ENCODE assay signal across 16 cellular contexts in genomic region chr16:19757762-19758595, GRCh38. TPM values are rescaled to one million over a fixed set of nuclear protein-coding genes. Genes with fewer than 3 reads are reported as not detected.
A peak's percentile ranks its signal among the peaks of the same experiment; 100 is the strongest.
DNase-seq lines count a peak whose midpoint lies in the region; ATAC-seq and TF ChIP-seq lines count a peak whose summit lies in the region.
"Had no signal": no experiment of that assay in that cellular context is flagged by ENCODE, and none has a peak within 500 bp of the region (broad histone marks: within the 10 kb centered on the region; RNA-seq: fewer than 3 reads in every experiment).

No MANE protein-coding gene starts in this region.

- H3K9me2 ChIP-seq in hepatocyte (replicated peaks; ENCODE audit: insufficient read depth), result no peaks in the 10 kb centered on the region
- H3K9me2 ChIP-seq in PC-9 (ENCODE audit: insufficient read depth), result no peaks in the 10 kb centered on the region

- CTCF ChIA-PET in PC-9 (lab: Charles Lee), result no interaction called here

- no peaks in the 10 kb centered on the region for H4K20me1 ChIP-seq in hepatocyte (ENCODE audit: insufficient read depth, poor library complexity, severe bottlenecking)
- no peaks in the 10 kb centered on the region for H4K20me1 ChIP-seq in PC-9 (ENCODE audit: insufficient read depth)

- no peak for TF ChIP-seq CTCF in hepatocyte (IDR thresholded peaks at IDR 0.05; ENCODE audit: poor library complexity)
- TF ChIP-seq CTCF in PC-9 (conservative IDR thresholded peaks at IDR 0.05), result no peak

- no peak overlapping the region for H2AFZ ChIP-seq in hepatocyte
- H2AFZ ChIP-seq in PC-9, result no peak overlapping the region

- H3K4me1 Mint-ChIP-seq in stimulated activated naive CD8-positive, alpha-beta T cell treated with anti-CD3 and anti-CD28 coated beads, Interleukin-15, amount 100 ng/mL, for 72 hours, result no peaks in the 10 kb centered on the region
- H3K4me1 Mint-ChIP-seq: activated CD4-positive, alpha-beta T cell treated with anti-CD3 and anti-CD28 coated beads for 36 hours; memory B cell had no signal

- no TSS peak for BruUV-seq in PC-9 (replicated peaks; lab: Mats Ljungman, UMichigan)

- DNase-seq in NCI-H748 (lab: John Stamatoyannopoulos, UW; ENCODE audit: unreplicated experiment), result peak; percentile 53
- no peak for DNase-seq in NCI-H748 treated with DMSO at 0.1 percent for 48 hours (lab: John Stamatoyannopoulos, UW)
- peak; percentile 33 for DNase-seq in astrocyte of the hippocampus (ENCODE audit: low read depth, low spot score)
- DNase-seq in hepatocyte (ENCODE audit: low spot score), result no peak
- peak; percentile 94 for DNase-seq in superior temporal gyrus (ENCODE audit: extremely low spot score)
- DNase-seq in stimulated activated naive CD8-positive, alpha-beta T cell treated with anti-CD3 and anti-CD28 coated beads, Interleukin-15, amount 100 ng/mL, for 72 hours, result no peak
- no peak for DNase-seq in PC-9
- DNase-seq: activated CD4-positive, alpha-beta T cell treated with anti-CD3 and anti-CD28 coated beads for 36 hours; DMS53; glutamatergic neuron; NCI-H345 had no signal

- H3F3A ChIP-seq in PC-9 (ENCODE audit: insufficient read depth, low read depth), result peaks cover 31% of the 10 kb centered on the region

- H3K27ac Mint-ChIP-seq in stimulated activated naive CD8-positive, alpha-beta T cell treated with anti-CD3 and anti-CD28 coated beads, Interleukin-15, amount 100 ng/mL, for 72 hours, result no peak overlapping the region
- H3K27ac Mint-ChIP-seq: activated CD4-positive, alpha-beta T cell treated with anti-CD3 and anti-CD28 coated beads for 36 hours; memory B cell had no signal

- peak overlapping the region; percentile 63 for H3K27ac ChIP-seq in hepatocyte
- no peak overlapping the region for H3K27ac ChIP-seq in PC-9
- H3K27ac ChIP-seq: thoracic aorta had no signal

- H3K4me1 ChIP-seq in hepatocyte (ENCODE audit: insufficient read depth) (peaks cover 24% of the 10 kb centered on the region), PC-9 (replicated peaks; ENCODE audit: insufficient read depth) (peaks cover 34% of the 10 kb centered on the region)

- H3K4me3 ChIP-seq in hepatocyte, result no peak overlapping the region
- no peak overlapping the region for H3K4me3 ChIP-seq in PC-9
- H3K4me3 ChIP-seq: GM12878, HAP-1, thoracic aorta had no signal

- H3K27me3 ChIP-seq in hepatocyte (no peaks in the 10 kb centered on the region), PC-9 (ENCODE audit: insufficient read depth, low read depth) (no peaks in the 10 kb centered on the region)

- no peaks in the 10 kb centered on the region for H3K9me3 Mint-ChIP-seq in stimulated activated naive CD8-positive, alpha-beta T cell treated with anti-CD3 and anti-CD28 coated beads, Interleukin-15, amount 100 ng/mL, for 72 hours
- H3K9me3 Mint-ChIP-seq: memory B cell had no signal

- POLR2A ChIA-PET in PC-9 (lab: Charles Lee; ENCODE audit: unreplicated experiment), result no interaction called here

- no peaks in the 10 kb centered on the region for H3K79me2 ChIP-seq in hepatocyte
- no peaks in the 10 kb centered on the region for H3K79me2 ChIP-seq in PC-9 (ENCODE audit: low read depth)

- H3K4me2 ChIP-seq in hepatocyte (peak overlapping the region; percentile 45), PC-9 (no peak overlapping the region)

- H3K9me3 ChIP-seq in hepatocyte (ENCODE audit: low read depth), result no peaks in the 10 kb centered on the region
- no peaks in the 10 kb centered on the region for H3K9me3 ChIP-seq in PC-9 (ENCODE audit: insufficient read depth, low read depth)
- H3K9me3 ChIP-seq: HAP-1, thoracic aorta had no signal

- no peak overlapping the region for H3K4me3 Mint-ChIP-seq in stimulated activated naive CD8-positive, alpha-beta T cell treated with anti-CD3 and anti-CD28 coated beads, Interleukin-15, amount 100 ng/mL, for 72 hours
- H3K4me3 Mint-ChIP-seq: activated CD4-positive, alpha-beta T cell treated with anti-CD3 and anti-CD28 coated beads for 36 hours; memory B cell had no signal

- intact Hi-C loops in PC-9 (cut with micrococcal nuclease; ENCODE audit: unreplicated experiment), result no loop called here

- WGBS in hepatocyte (ENCODE audit: low lambda C conversion rate, missing lambda C conversion rate), result 52% methylated on average over 8 of the region's 8 CpGs

- H3K36me3 ChIP-seq in hepatocyte (replicated peaks; ENCODE audit: insufficient read depth, low read depth) (no peaks in the 10 kb centered on the region), PC-9 (ENCODE audit: low read depth) (no peaks in the 10 kb centered on the region)
- H3K36me3 ChIP-seq: HAP-1, thoracic aorta had no signal

- no peak for ATAC-seq in stimulated activated naive CD8-positive, alpha-beta T cell treated with anti-CD3 and anti-CD28 coated beads, Interleukin-15, amount 100 ng/mL, for 72 hours
- ATAC-seq in HG03039 (IDR thresholded peaks at IDR 0.05; ENCODE audit: unreplicated experiment), result no peak
- ATAC-seq: activated CD4-positive, alpha-beta T cell treated with anti-CD3 and anti-CD28 coated beads for 36 hours; GM12878 had no signal

- no peaks in the 10 kb centered on the region for H3K27me3 Mint-ChIP-seq in stimulated activated naive CD8-positive, alpha-beta T cell treated with anti-CD3 and anti-CD28 coated beads, Interleukin-15, amount 100 ng/mL, for 72 hours
- H3K27me3 Mint-ChIP-seq: activated CD4-positive, alpha-beta T cell treated with anti-CD3 and anti-CD28 coated beads for 36 hours had no signal

RNA-seq across cellular contexts. Expression of gene IQCK, which starts 39.9 kb away (rescaled TPM):
- total RNA-seq in hepatocyte (9.7 and 11.8 TPM in 2 replicates), PC-9 (2021) (21.0 and 21.6 TPM in 2 replicates)
- 7.2 and 12.0 TPM in 2 replicates for polyA plus RNA-seq in hepatocyte

RNA-seq across cellular contexts. Expression of gene KNOP1, which starts 40.0 kb away (rescaled TPM):
- total RNA-seq in hepatocyte, result 19.4 and 22.0 TPM in 2 replicates
- polyA plus RNA-seq in hepatocyte, result 28.2 and 30.4 TPM in 2 replicates
- total RNA-seq in PC-9 (2021), result 60.4 TPM in 2 replicates

Comparison
In these comparisons a context has a peak if more than half of its experiments do, and no peak if none do; other contexts are left out.
1. DNase-seq: peak in NCI-H748 (single experiment), astrocyte of the hippocampus (single experiment) and superior temporal gyrus (single experiment); none in NCI-H748 treated with DMSO at 0.1 percent for 48 hours (single experiment), hepatocyte (single experiment), stimulated activated naive CD8-positive, alpha-beta T cell treated with anti-CD3 and anti-CD28 coated beads, Interleukin-15, amount 100 ng/mL, for 72 hours (0 of 2) and PC-9 (0 of 2).